Comparison of ENCODE assay signal across 13 cellular contexts in genomic region chr3:45124379-45124778, GRCh38. TPM values are rescaled to one million over a fixed set of nuclear protein-coding genes. Genes with fewer than 3 reads are reported as not detected.
A peak's percentile ranks its signal among the peaks of the same experiment; 100 is the strongest.
DNase-seq lines count a peak whose midpoint lies in the region; ATAC-seq and TF ChIP-seq lines count a peak whose summit lies in the region.
"Had no signal": no experiment of that assay in that cellular context is flagged by ENCODE, and none has a peak within 500 bp of the region (broad histone marks: within the 10 kb centered on the region; RNA-seq: fewer than 3 reads in every experiment).

No MANE protein-coding gene starts in this region.

- H3K79me2 ChIP-seq in PC-9 (ENCODE audit: low read depth) (peaks cover 95% of the 10 kb centered on the region), osteoblast (ENCODE audit: insufficient read depth, low read length) (peaks cover 28% of the 10 kb centered on the region)

- H3K4me2 ChIP-seq in PC-9 (peak overlapping the region; percentile 62), osteoblast (ENCODE audit: insufficient read depth, low read length) (peak overlapping the region; percentile 42)

- ATAC-seq in HG03442 (IDR thresholded peaks at IDR 0.05; ENCODE audit: unreplicated experiment) (no peak), HG03469 (IDR thresholded peaks at IDR 0.05; ENCODE audit: unreplicated experiment) (no peak)

- no peaks in the 10 kb centered on the region for H3K9me3 ChIP-seq in PC-9 (ENCODE audit: insufficient read depth, low read depth)
- H3K9me3 ChIP-seq in osteoblast (ENCODE audit: low read depth, low read length), result no peaks in the 10 kb centered on the region

- CTCF ChIA-PET in PC-9 (lab: Charles Lee), result no interaction called here
- CTCF ChIA-PET in activated CD4-positive, alpha-beta memory T cell treated with anti-CD3 and anti-CD28 coated beads, Interleukin-2, amount 10 ng/mL, durations not matched to agents 7 days and 5 days (lab: Charles Lee), result interaction anchor here (1.3 kb wide), 1 partner anchor 28 kb away, joined by 3 read pairs; no protein-coding TSS in a partner anchor

- POLR2A ChIA-PET in PC-9 (lab: Charles Lee; ENCODE audit: unreplicated experiment), result interaction anchor here (0.7 to 0.9 kb wide), 2 partner anchors 15 to 264 kb away, joined by 3 to 9 read pairs; no protein-coding TSS in a partner anchor
- POLR2A ChIA-PET in activated CD4-positive, alpha-beta memory T cell treated with anti-CD3 and anti-CD28 coated beads, Interleukin-2, amount 10 ng/mL, durations not matched to agents 7 days and 5 days (lab: Charles Lee), result interaction anchor here (1.3 kb wide), 1 partner anchor 11 kb away, joined by 3 read pairs; no protein-coding TSS in a partner anchor

- no TSS peak for BruUV-seq in PC-9 (replicated peaks; lab: Mats Ljungman, UMichigan)

- H3K27me3 ChIP-seq in PC-9 (ENCODE audit: insufficient read depth, low read depth) (no peaks in the 10 kb centered on the region), osteoblast (ENCODE audit: insufficient read depth, low read length) (no peaks in the 10 kb centered on the region)

- H3F3A ChIP-seq in PC-9 (ENCODE audit: insufficient read depth, low read depth), result peaks cover 96% of the 10 kb centered on the region

- no peaks in the 10 kb centered on the region for H4K20me1 ChIP-seq in PC-9 (ENCODE audit: insufficient read depth)
- H4K20me1 ChIP-seq in osteoblast (ENCODE audit: insufficient read depth, low read length), result no peaks in the 10 kb centered on the region

- H3K36me3 Mint-ChIP-seq in activated CD4-positive, alpha-beta memory T cell treated with anti-CD3 and anti-CD28 coated beads, Interleukin-2, amount 10 ng/mL, durations not matched to agents 7 days and 5 days (ENCODE audit: low read depth), result no peaks in the 10 kb centered on the region

- TF ChIP-seq CTCF in PC-9 (conservative IDR thresholded peaks at IDR 0.05) (no peak), epithelial cell of proximal tubule (conservative IDR thresholded peaks at IDR 0.05; ENCODE audit: low read depth, low read length) (no peak), osteoblast (IDR thresholded peaks at IDR 0.05; ENCODE audit: extremely low read depth, low read depth, low read length) (no peak)

- peaks cover 20% of the 10 kb centered on the region for H3K27me3 Mint-ChIP-seq in activated CD4-positive, alpha-beta memory T cell treated with anti-CD3 and anti-CD28 coated beads, Interleukin-2, amount 10 ng/mL, durations not matched to agents 7 days and 5 days

- H3K36me3 ChIP-seq in PC-9 (ENCODE audit: low read depth) (peaks cover 11% of the 10 kb centered on the region), osteoblast (ENCODE audit: insufficient read depth, low read length) (no peaks in the 10 kb centered on the region)

- no peak overlapping the region for H3K4me3 Mint-ChIP-seq in activated CD4-positive, alpha-beta memory T cell treated with anti-CD3 and anti-CD28 coated beads, Interleukin-2, amount 10 ng/mL, durations not matched to agents 7 days and 5 days

- H2AFZ ChIP-seq in PC-9, result no peak overlapping the region
- H2AFZ ChIP-seq in osteoblast (ENCODE audit: low read length), result no peak overlapping the region

- DNase-seq in EH (ENCODE audit: low read depth), result peak; percentile 98
- peak; percentile 67 to 92 for DNase-seq in PC-9
- DNase-seq in epithelial cell of proximal tubule (ENCODE audit: low read depth), result peak; percentile 86
- DNase-seq in osteoblast (ENCODE audit: insufficient read length, low spot score, missing footprints), result peak; percentile 78
- DNase-seq in activated CD4-positive, alpha-beta memory T cell treated with anti-CD3 and anti-CD28 coated beads, Interleukin-2, amount 10 ng/mL, durations not matched to agents 7 days and 5 days, result no peak
- DNase-seq in COR-L47 (lab: John Stamatoyannopoulos, UW), result no peak
- DNase-seq: activated CD4-positive, CD25-positive, alpha-beta regulatory T cell; anterior cingulate cortex; DMS53; KG1; retina had no signal

- no peak overlapping the region for H3K27ac Mint-ChIP-seq in activated CD4-positive, alpha-beta memory T cell treated with anti-CD3 and anti-CD28 coated beads, Interleukin-2, amount 10 ng/mL, durations not matched to agents 7 days and 5 days

- H3K27ac ChIP-seq in PC-9 (peak overlapping the region; percentile 98), osteoblast (ENCODE audit: low read depth, low read length) (peak overlapping the region; percentile 88)

- H3K4me1 Mint-ChIP-seq in activated CD4-positive, alpha-beta memory T cell treated with anti-CD3 and anti-CD28 coated beads, Interleukin-2, amount 10 ng/mL, durations not matched to agents 7 days and 5 days, result peaks cover 28% of the 10 kb centered on the region

- H3K4me3 ChIP-seq in PC-9, result no peak overlapping the region
- no peak overlapping the region for H3K4me3 ChIP-seq in epithelial cell of proximal tubule (ENCODE audit: low read depth, low read length)
- no peak overlapping the region for H3K4me3 ChIP-seq in osteoblast (ENCODE audit: insufficient read depth, low read length)

- H3K9me2 ChIP-seq in PC-9 (ENCODE audit: insufficient read depth), result no peaks in the 10 kb centered on the region

- H3K4me1 ChIP-seq in PC-9 (replicated peaks; ENCODE audit: insufficient read depth) (peaks cover 99% of the 10 kb centered on the region), osteoblast (ENCODE audit: insufficient read depth, low read length) (peaks cover 39% of the 10 kb centered on the region)

- no peaks in the 10 kb centered on the region for H3K9me3 Mint-ChIP-seq in activated CD4-positive, alpha-beta memory T cell treated with anti-CD3 and anti-CD28 coated beads, Interleukin-2, amount 10 ng/mL, durations not matched to agents 7 days and 5 days

- intact Hi-C loops in PC-9 (cut with micrococcal nuclease; ENCODE audit: unreplicated experiment), result loop anchor here (1.0 to 5.0 kb wide), 5 partner anchors 14 to 82 kb away; no protein-coding TSS in a partner anchor

RNA-seq across cellular contexts. Expression of gene CDCP1, which starts 21.8 kb away (rescaled TPM):
- total RNA-seq in PC-9 (2021) (75.7 and 85.0 TPM in 2 replicates), epithelial cell of proximal tubule (50.9 and 53.5 TPM in 2 replicates), osteoblast (4.4 and 7.6 TPM in 2 replicates)
- 1 to 10 TPM; 1.9 to 2.2 TPM for total RNA-seq in activated CD4-positive, alpha-beta memory T cell treated with anti-CD3 and anti-CD28 coated beads, Interleukin-2, amount 10 ng/mL, durations not matched to agents 7 days and 5 days

Comparison
In these comparisons a context has a peak if more than half of its experiments do, and no peak if none do; other contexts are left out.
1. DNase-seq: peak in EH (single experiment), PC-9 (2 of 2), epithelial cell of proximal tubule (single experiment) and osteoblast (single experiment); none in activated CD4-positive, alpha-beta memory T cell treated with anti-CD3 and anti-CD28 coated beads, Interleukin-2, amount 10 ng/mL, durations not matched to agents 7 days and 5 days (single experiment) and COR-L47 (single experiment).